In the genomic region with DNA sequence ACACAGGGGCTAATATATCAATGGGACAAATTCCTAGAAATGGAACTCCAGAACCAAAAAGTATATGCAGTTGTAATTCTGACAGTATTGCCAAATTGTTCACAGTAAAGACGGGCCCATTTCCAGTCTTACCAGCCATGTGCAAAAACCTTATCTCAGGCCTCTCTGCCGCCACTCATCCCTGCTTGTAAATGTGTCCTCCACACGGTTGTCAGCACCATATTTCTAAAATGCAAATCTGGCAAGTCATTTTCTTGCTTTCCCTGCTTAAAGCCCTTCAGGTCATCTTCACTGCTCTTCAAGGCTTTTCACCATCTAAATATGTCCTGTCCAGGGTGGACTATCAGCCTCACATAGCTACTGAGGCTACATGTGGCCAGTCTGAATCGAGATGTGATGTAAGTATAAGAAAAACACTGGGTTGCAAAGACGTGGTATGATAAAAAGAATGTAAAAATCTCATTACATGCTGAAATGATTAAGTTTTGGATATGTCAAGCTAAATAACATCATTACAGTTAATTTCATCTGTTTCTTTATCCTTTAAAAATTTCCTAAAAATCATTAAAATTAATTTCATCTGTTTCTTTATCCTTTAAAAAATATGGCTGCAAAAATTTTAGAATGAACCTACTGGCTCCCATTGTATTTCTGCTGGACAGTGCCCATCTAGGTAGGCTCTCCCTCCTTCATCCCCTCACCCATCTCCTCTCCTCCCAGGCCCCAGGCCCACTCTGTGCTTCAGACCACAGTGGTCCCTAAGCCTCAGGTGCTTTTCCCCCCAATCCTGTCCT, we compare ENCODE assay signal across 8 cellular contexts. TPM values are rescaled to one million over a fixed set of nuclear protein-coding genes. Genes with fewer than 3 reads are reported as not detected.
DNase-seq lines count a peak whose midpoint lies in the region; TF ChIP-seq lines count a peak whose summit lies in the region.

No MANE protein-coding gene starts in this region.

- DNase-seq in BE2C (no peak), coronary artery (ENCODE audit: low spot score) (no peak), hepatic stellate cell (ENCODE audit: low spot score) (no peak), activated gamma-delta T cell (lab: John Stamatoyannopoulos, UW) (no peak), SIG-M5 treated with dmso at 0.1 percent for 504 hours (lab: John Stamatoyannopoulos, UW; ENCODE audit: unreplicated experiment) (no peak), GM13977 (ENCODE audit: low spot score) (no peak)

- peak overlapping the region; percentile 78; the same call in 1 of the 2 replicates for H3K4me3 ChIP-seq in BE2C (ENCODE audit: low read depth, low read length)
- H3K4me3 ChIP-seq in KMS-11 (IDR thresholded peaks at IDR 0.05; ENCODE audit: insufficient read depth, low read depth, low read length) = no peak overlapping the region
- peak overlapping the region; percentile 95 for H3K4me3 ChIP-seq in coronary artery

- H4K20me1 ChIP-seq in KMS-11 (ENCODE audit: insufficient read depth) = no peaks in the 10 kb centered on the region

- no peak overlapping the region for H3K27ac ChIP-seq in KMS-11
- peak overlapping the region; percentile 92 to 95 for H3K27ac ChIP-seq in coronary artery

- no peaks in the 10 kb centered on the region; the same call in 1 of the 2 replicates for H3K79me2 ChIP-seq in KMS-11 (ENCODE audit: insufficient read depth, low read depth)

- TF ChIP-seq CTCF in BE2C (IDR thresholded peaks at IDR 0.05; ENCODE audit: low read depth, low read length) (no peak), KMS-11 (conservative IDR thresholded peaks at IDR 0.05; ENCODE audit: low read depth, low read length) (no peak), coronary artery (IDR thresholded peaks at IDR 0.05) (no peak), nephron (IDR thresholded peaks at IDR 0.05; ENCODE audit: unreplicated experiment in 3 of 3) (no peak), GM13977 (IDR thresholded peaks at IDR 0.05; ENCODE audit: extremely low read depth, insufficient read depth, missing control alignments) (no peak)

- H3K27me3 ChIP-seq in BE2C (no peaks in the 10 kb centered on the region), KMS-11 (ENCODE audit: insufficient read depth, low read depth) (no peaks in the 10 kb centered on the region)

- H3K4me2 ChIP-seq in KMS-11 = peak overlapping the region; percentile 89; the same call in 1 of the 2 replicates

- no peaks in the 10 kb centered on the region for H3K9me3 Mint-ChIP-seq in nephron

- peaks cover 3% of the 10 kb centered on the region for H3K36me3 Mint-ChIP-seq in nephron (ENCODE audit: low read depth)

- no peaks in the 10 kb centered on the region for H3K9me3 ChIP-seq in BE2C

- H3K27me3 Mint-ChIP-seq in nephron (ENCODE audit: low read depth) = no peaks in the 10 kb centered on the region

- H3K9ac ChIP-seq in KMS-11 = no peak overlapping the region

- H3K4me1 Mint-ChIP-seq in nephron = peaks cover 32% of the 10 kb centered on the region

- no peaks in the 10 kb centered on the region for H3K4me1 ChIP-seq in BE2C
- H3K4me1 ChIP-seq in KMS-11 (ENCODE audit: low read depth, poor library complexity, severe bottlenecking) = peaks cover 11% of the 10 kb centered on the region

- in situ Hi-C loops in GM13977 (cut with MboI; ENCODE audit: low pct_unique_long_range_greater_than_20kb, low sequenced_read_pairs, unreplicated experiment) = loop anchor here (25.0 kb wide), 1 partner anchor 474 kb away; the partner anchor contains the start of gene SEMA5B

- H2AFZ ChIP-seq in KMS-11 (ENCODE audit: low read depth) = peak overlapping the region; percentile 96; the same call in 1 of the 2 replicates

- H3K4me3 Mint-ChIP-seq in nephron = peak overlapping the region; percentile 82 to 84 (median 83)

- H3K36me3 ChIP-seq in BE2C (no peaks in the 10 kb centered on the region), KMS-11 (ENCODE audit: insufficient read depth) (no peaks in the 10 kb centered on the region)

- H3K27ac Mint-ChIP-seq in nephron = peak overlapping the region; percentile 87 to 95 (median 88)

RNA-seq across cellular contexts. Expression of gene PARP9, which starts 1.0 kb away (rescaled TPM):
- polyA plus RNA-seq in BE2C (2012; ENCODE audit: insufficient read depth, insufficient read length, low read depth) = 1.4 TPM

RNA-seq across cellular contexts. Expression of gene DTX3L, which starts 1.0 kb away (rescaled TPM):
- polyA plus RNA-seq in BE2C (2012; ENCODE audit: insufficient read depth, insufficient read length, low read depth) = 0.73 TPM

RNA-seq across cellular contexts. Expression of gene PARP15, which starts 14.3 kb away (rescaled TPM):
- polyA plus RNA-seq in BE2C (2012; ENCODE audit: insufficient read depth, insufficient read length, low read depth) = not detected

RNA-seq across cellular contexts. Expression of gene KPNA1, which starts 48.4 kb away (rescaled TPM):
- polyA plus RNA-seq in BE2C (2012; ENCODE audit: insufficient read depth, insufficient read length, low read depth) = 42.8 TPM
